In the genomic region with DNA sequence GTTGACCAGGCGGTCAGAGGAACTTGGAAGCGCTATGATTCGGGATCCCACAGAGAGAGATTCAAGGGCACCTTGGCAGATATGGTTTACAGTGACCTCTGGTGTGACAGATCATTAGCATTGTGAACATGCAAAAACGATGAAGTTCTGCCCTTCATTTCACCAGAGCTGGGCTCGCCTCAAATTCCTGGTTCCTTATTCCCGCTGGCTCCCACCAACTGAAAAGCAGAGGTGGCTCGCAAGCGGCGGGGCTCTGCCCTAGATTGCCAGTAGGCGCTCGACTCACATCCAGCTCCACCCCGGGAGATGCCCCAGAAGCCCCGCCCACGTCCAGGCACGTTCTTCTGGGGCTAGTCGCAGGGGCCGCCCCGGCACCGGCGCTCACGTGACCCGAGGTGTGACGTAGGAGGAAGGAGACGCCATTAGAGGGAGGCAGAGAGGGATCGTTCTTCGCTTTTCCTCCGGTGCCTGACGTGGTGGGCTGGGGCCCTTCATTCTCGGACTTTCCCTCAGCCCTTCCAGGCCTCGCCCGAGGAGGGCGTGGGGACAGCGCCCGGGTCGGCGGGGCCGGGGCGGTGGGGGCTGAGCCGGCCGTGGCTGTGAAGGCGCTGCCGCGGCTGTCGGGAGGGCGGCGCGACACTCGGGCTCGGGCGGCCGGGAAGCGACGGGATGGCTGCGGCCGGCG, we compare ENCODE assay signal across 8 cellular contexts. TPM values are rescaled to one million over a fixed set of nuclear protein-coding genes. Genes with fewer than 3 reads are reported as not detected.
DNase-seq lines count a peak whose midpoint lies in the region; ATAC-seq, FAIRE-seq and TF ChIP-seq lines count a peak whose summit lies in the region.

A gene with protein sequence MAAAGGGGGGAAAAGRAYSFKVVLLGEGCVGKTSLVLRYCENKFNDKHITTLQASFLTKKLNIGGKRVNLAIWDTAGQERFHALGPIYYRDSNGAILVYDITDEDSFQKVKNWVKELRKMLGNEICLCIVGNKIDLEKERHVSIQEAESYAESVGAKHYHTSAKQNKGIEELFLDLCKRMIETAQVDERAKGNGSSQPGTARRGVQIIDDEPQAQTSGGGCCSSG (plus strand): TSS at position 403 of the 685 bp plus-strand sequence. CDS start 267 bp downstream, at position 670.

- peaks cover 22% of the 10 kb centered on the region for H3K4me1 Mint-ChIP-seq in mesothelial cell of epicardium

- no peaks in the 10 kb centered on the region for H3F3A ChIP-seq in OCI-LY1 (ENCODE audit: insufficient read depth, low read length)

- H3K4me2 ChIP-seq in OCI-LY1 (ENCODE audit: low read length) = peak within 1 kb of the TSS; percentile 84

- peak within 1 kb of the TSS; percentile 89 for H3K4me3 Mint-ChIP-seq in mesothelial cell of epicardium

- H3K27ac Mint-ChIP-seq in mesothelial cell of epicardium = peak within 1 kb of the TSS; percentile 96

- peak within 1 kb of the TSS; percentile 89 for H2AFZ ChIP-seq in OCI-LY1 (ENCODE audit: low read length)

- peak; percentile 98 for DNase-seq in DMS 273 (lab: John Stamatoyannopoulos, UW; ENCODE audit: unreplicated experiment)
- DNase-seq in activated CD8-positive, alpha-beta memory T cell treated with anti-CD3 and anti-CD28 coated beads, Interleukin-2, amount 50 U/mL, for 4 hours = peak; percentile 99
- peak; percentile 95 to 98 for DNase-seq in mesothelial cell of epicardium (ENCODE audit: low spot score in 2 of 2, unreplicated experiment in 2 of 2)
- DNase-seq in stimulated activated CD8-positive, alpha-beta memory T cell treated with anti-CD3 and anti-CD28 coated beads, Interleukin-15, amount 100 ng/mL, for 48 hours (ENCODE audit: low read depth in 2 of 2) = peak; percentile 98 to 99

- H3K27ac ChIP-seq in HUES64 (ENCODE audit: low read depth, low read length) (peak within 1 kb of the TSS; percentile 86; the same call in 1 of the 2 replicates), OCI-LY1 (ENCODE audit: low read depth, low read length, poor library complexity, severe bottlenecking) (peak within 1 kb of the TSS; percentile 55)

- no peaks in the 10 kb centered on the region for H4K20me1 ChIP-seq in OCI-LY1 (ENCODE audit: insufficient read depth, low read length)

- peak within 1 kb of the TSS; percentile 83 for H3K9ac ChIP-seq in HUES64 (ENCODE audit: low read depth, low read length)
- peak within 1 kb of the TSS; percentile 77 for H3K9ac ChIP-seq in OCI-LY1 (ENCODE audit: low read length)

- peaks cover 45% of the 10 kb centered on the region for H3K79me2 ChIP-seq in OCI-LY1 (ENCODE audit: insufficient read depth, low read length)

- TF ChIP-seq CTCF in OCI-LY1 (IDR thresholded peaks at IDR 0.05; ENCODE audit: low read length) = peak; percentile 35
- TF ChIP-seq CTCF in mesothelial cell of epicardium (IDR thresholded peaks at IDR 0.05; ENCODE audit: unreplicated experiment) = no peak

- peak; percentile 91 for ATAC-seq in GM21447 (IDR thresholded peaks at IDR 0.05; ENCODE audit: unreplicated experiment)

- H3K27me3 Mint-ChIP-seq in mesothelial cell of epicardium (ENCODE audit: low read depth) = peaks cover 28% of the 10 kb centered on the region

- 4% methylated on average over 56 of the region's 56 CpGs for WGBS in HUES64

- H3K4me1 ChIP-seq in HUES64 (ENCODE audit: insufficient read depth, low read length) = peaks cover 7% of the 10 kb centered on the region
- peaks cover 19% of the 10 kb centered on the region for H3K4me1 ChIP-seq in OCI-LY1 (ENCODE audit: insufficient read depth, low read length, severe bottlenecking)

- peaks cover 9% of the 10 kb centered on the region for H3K36me3 ChIP-seq in HUES64 (ENCODE audit: insufficient read depth, low read length)
- H3K36me3 ChIP-seq in OCI-LY1 (ENCODE audit: insufficient read depth, low read length) = peaks cover 34% of the 10 kb centered on the region

- H3K9me3 Mint-ChIP-seq in mesothelial cell of epicardium = no peaks in the 10 kb centered on the region

- peak within 1 kb of the TSS; percentile 94 for H3K4me3 ChIP-seq in HUES64 (ENCODE audit: low read length)
- H3K4me3 ChIP-seq in OCI-LY1 (ENCODE audit: low read depth, low read length, poor library complexity, severe bottlenecking) = peak within 1 kb of the TSS; percentile 79

- FAIRE-seq in endometrium (lab: Jason Lieb, UNC) = peak; percentile 68

- peaks cover 14% of the 10 kb centered on the region for H3K36me3 Mint-ChIP-seq in mesothelial cell of epicardium

- no peaks in the 10 kb centered on the region for H3K9me2 ChIP-seq in OCI-LY1 (ENCODE audit: low read depth, low read length)

- H3K27me3 ChIP-seq in HUES64 (ENCODE audit: insufficient read depth, low read length) = no peaks in the 10 kb centered on the region
- H3K27me3 ChIP-seq in OCI-LY1 (ENCODE audit: insufficient read depth, low read length) = no peaks in the 10 kb centered on the region

- H3K9me3 ChIP-seq in HUES64 (ENCODE audit: insufficient read depth, low read depth, low read length) = no peaks in the 10 kb centered on the region
- peaks cover 13% of the 10 kb centered on the region for H3K9me3 ChIP-seq in OCI-LY1 (ENCODE audit: low read length)

RNA-seq across cellular contexts. Expression of the gene that starts here (rescaled TPM):
- polyA plus RNA-seq in HUES64 (2013, experiment 1 of 2) = 23.3 TPM
- 29.1 TPM for polyA plus RNA-seq in HUES64 (2013, experiment 2 of 2)
- total RNA-seq in mesothelial cell of epicardium = 44.0 to 49.0 TPM (median 46.9 TPM) in 3 replicates

Comparison
In these comparisons a context has a peak if more than half of its experiments do, and no peak if none do; other contexts are left out.
1. Peak in every context shown above with its lines: DNase-seq, ATAC-seq, H3K4me3 ChIP-seq and H3K27ac ChIP-seq.